18 cellular contexts compared by ENCODE assay signal in genomic region chr14:51491036-51491545, GRCh38.
DNase-seq lines count a peak whose midpoint lies in the region; ATAC-seq and TF ChIP-seq lines count a peak whose summit lies in the region.
"Had no signal": no experiment of that assay in that cellular context is flagged by ENCODE, and none has a peak within 500 bp of the region (broad histone marks: within the 10 kb centered on the region; RNA-seq: fewer than 3 reads in every experiment).

No MANE protein-coding gene starts in this region.

- H2AFZ ChIP-seq in mesenchymal stem cell (ENCODE audit: low read depth, low read length) = no peak overlapping the region
- H2AFZ ChIP-seq in GM23248 = no peak overlapping the region

- H3K4ac ChIP-seq in mesenchymal stem cell (ENCODE audit: low read depth in 1 of 2, low read length in 2 of 2) = peak overlapping the region; percentile 61 to 81

- CTCF ChIA-PET in Caco-2 (lab: Charles Lee) (no interaction called here), Calu3 (lab: Charles Lee) (interaction anchor here (0.6 kb wide), 1 partner anchor 63 kb away, joined by 4 read pairs; no protein-coding TSS in a partner anchor)

- no peak overlapping the region for H2BK15ac ChIP-seq in mesenchymal stem cell (ENCODE audit: low read depth, poor library complexity, severe bottlenecking)

- peaks cover 14% of the 10 kb centered on the region for H3K4me1 Mint-ChIP-seq in Caco-2 (ENCODE audit: low read depth, unreplicated experiment)
- H3K4me1 Mint-ChIP-seq in Calu3 (ENCODE audit: low read depth, unreplicated experiment) = peaks cover 12% of the 10 kb centered on the region

- H3K4me3 ChIP-seq in Caco-2 (ENCODE audit: low read depth, low read length) = no peak overlapping the region
- peak overlapping the region in 2 of 3 donors; percentile 24 to 44 for H3K4me3 ChIP-seq in breast epithelium
- no peak overlapping the region for H3K4me3 ChIP-seq in mesenchymal stem cell (ENCODE audit: insufficient read depth in 1 of 2, low read depth in 1 of 2, low read length in 2 of 2)
- H3K4me3 ChIP-seq in skin epidermis = peak overlapping the region in 6 of 7 experiments; percentile 17 to 39 (median 27)
- H3K4me3 ChIP-seq in GM23248 = no peak overlapping the region
- H3K4me3 ChIP-seq: BLaER1 treated with 17β-estradiol and CSF1 and Interleukin-3, amounts not matched to agents 10 nM and 100 nM; SJCRH30 had no signal

- no peaks in the 10 kb centered on the region for H3K9me2 ChIP-seq in GM23248 (ENCODE audit: insufficient read depth)

- DNase-seq in Caco-2 = no peak
- no peak for DNase-seq in breast epithelium (ENCODE audit: low spot score in 2 of 2)
- peak; percentile 72 for DNase-seq in mesenchymal stem cell
- no peak for DNase-seq in stimulated activated CD4-positive, alpha-beta T cell treated with anti-CD3 and anti-CD28 coated beads, Interleukin-4, amount 100 ng/mL, for 24 hours
- DNase-seq in GM23248 = no peak
- no peak for DNase-seq in Calu3
- DNase-seq: DMS53, H7, Kasumi-1, MV-4-11, NCI-H1417 treated with DMSO at 0.1 percent for 48 hours, NCI-H2029, NCI-H510A, SJCRH30 had no signal

- TF ChIP-seq POLR2A in breast epithelium (IDR thresholded peaks at IDR 0.05) = no peak

- H3K9me3 ChIP-seq in Caco-2 = peaks cover under 1% of the 10 kb centered on the region; the same call in 1 of the 2 replicates
- H3K9me3 ChIP-seq in breast epithelium = no peaks in the 10 kb centered on the region
- H3K9me3 ChIP-seq in mesenchymal stem cell (ENCODE audit: control insufficient read depth, low read length) = peaks cover 4% of the 10 kb centered on the region
- H3K9me3 ChIP-seq in GM23248 (ENCODE audit: low read depth) = no peaks in the 10 kb centered on the region
- H3K9me3 ChIP-seq: SJCRH30 had no signal

- no peak for ATAC-seq in HG03159 (IDR thresholded peaks at IDR 0.05; ENCODE audit: unreplicated experiment)

- H3K27ac Mint-ChIP-seq in Caco-2 (ENCODE audit: unreplicated experiment) = peak overlapping the region; percentile 35
- no peak overlapping the region for H3K27ac Mint-ChIP-seq in Calu3 (ENCODE audit: unreplicated experiment)

- H4K91ac ChIP-seq in mesenchymal stem cell (ENCODE audit: low read length) = peak overlapping the region; percentile 79

- in situ Hi-C loops in GM23248 (cut with MboI) = no loop called here

- no peaks in the 10 kb centered on the region for H3K36me3 ChIP-seq in Caco-2 (ENCODE audit: control insufficient read depth, insufficient read depth, low read length)
- no peaks in the 10 kb centered on the region for H3K36me3 ChIP-seq in breast epithelium
- no peaks in the 10 kb centered on the region for H3K36me3 ChIP-seq in mesenchymal stem cell (ENCODE audit: control insufficient read depth in 1 of 2, insufficient read depth in 2 of 2, low read depth in 1 of 2, low read length in 2 of 2)
- H3K36me3 ChIP-seq in GM23248 (ENCODE audit: low read depth) = no peaks in the 10 kb centered on the region
- H3K36me3 ChIP-seq: BLaER1 treated with 17β-estradiol and CSF1 and Interleukin-3, amounts not matched to agents 10 nM and 100 nM; SJCRH30 had no signal

- H3K14ac ChIP-seq in mesenchymal stem cell (ENCODE audit: low read length in 2 of 2) = no peak overlapping the region

- no peaks in the 10 kb centered on the region for H3K27me3 Mint-ChIP-seq in Caco-2 (ENCODE audit: insufficient read depth, unreplicated experiment)
- H3K27me3 Mint-ChIP-seq in Calu3 (ENCODE audit: unreplicated experiment) = no peaks in the 10 kb centered on the region

- H2BK120ac ChIP-seq in mesenchymal stem cell (ENCODE audit: low read depth, low read length) = peak overlapping the region; percentile 78

- H4K8ac ChIP-seq in mesenchymal stem cell (ENCODE audit: low read length) = peak overlapping the region; percentile 80

- H3K79me1 ChIP-seq in mesenchymal stem cell (replicated peaks; ENCODE audit: low read length, poor library complexity, severe bottlenecking) = no peaks in the 10 kb centered on the region

- H3K4me1 ChIP-seq in Caco-2 (peaks cover 10% of the 10 kb centered on the region; the same call in 1 of the 2 replicates), breast epithelium (no peaks in the 10 kb centered on the region), mesenchymal stem cell (ENCODE audit: control insufficient read depth, insufficient read depth, low read depth, low read length) (no peaks in the 10 kb centered on the region), GM23248 (ENCODE audit: insufficient read depth) (peaks cover 31% of the 10 kb centered on the region)
- H3K4me1 ChIP-seq: BLaER1 treated with 17β-estradiol and CSF1 and Interleukin-3, amounts not matched to agents 10 nM and 100 nM; SJCRH30 had no signal

- H3K9me3 Mint-ChIP-seq in Caco-2 (ENCODE audit: unreplicated experiment) (peaks cover 19% of the 10 kb centered on the region), Calu3 (ENCODE audit: low read depth, unreplicated experiment) (peaks cover 6% of the 10 kb centered on the region)

- intact Hi-C loops in Caco-2 (cut with micrococcal nuclease; ENCODE audit: unreplicated experiment) = no loop called here
- intact Hi-C loops in breast epithelium (cut with DNase I; ENCODE audit: low total_unique reads) = no loop called here
- intact Hi-C loops in Calu3 (cut with micrococcal nuclease; ENCODE audit: unreplicated experiment) = no loop called here

- peak overlapping the region; percentile 84 to 95 for H3K18ac ChIP-seq in mesenchymal stem cell (ENCODE audit: low read depth in 1 of 2, low read length in 2 of 2)

- BruUV-seq in Caco-2 (replicated peaks; lab: Mats Ljungman, UMichigan) = no TSS peak
- no TSS peak for BruUV-seq in Calu3 (replicated peaks; lab: Mats Ljungman, UMichigan)

- no peak overlapping the region for H2AK5ac ChIP-seq in mesenchymal stem cell (ENCODE audit: low read length, severe bottlenecking)

- H3K4me2 ChIP-seq in mesenchymal stem cell (ENCODE audit: low read length, poor library complexity, severe bottlenecking) (no peak overlapping the region), GM23248 (ENCODE audit: unreplicated experiment) (no peak overlapping the region)
- H3K4me2 ChIP-seq: BLaER1 treated with 17β-estradiol and CSF1 and Interleukin-3, amounts not matched to agents 10 nM and 100 nM had no signal

- no peak overlapping the region for H2BK5ac ChIP-seq in mesenchymal stem cell (ENCODE audit: low read depth, low read length, poor library complexity, severe bottlenecking)

- no peak overlapping the region for H3K4me3 Mint-ChIP-seq in Caco-2 (ENCODE audit: unreplicated experiment)
- H3K4me3 Mint-ChIP-seq in Calu3 (ENCODE audit: low read depth, unreplicated experiment) = no peak overlapping the region

- H3K27me3 ChIP-seq in Caco-2 (replicated peaks; ENCODE audit: control insufficient read depth, insufficient read depth, low read length) (no peaks in the 10 kb centered on the region), breast epithelium (no peaks in the 10 kb centered on the region), mesenchymal stem cell (ENCODE audit: control insufficient read depth in 1 of 2, insufficient read depth in 1 of 2, low read length in 2 of 2) (no peaks in the 10 kb centered on the region), GM23248 (replicated peaks; ENCODE audit: insufficient read depth) (no peaks in the 10 kb centered on the region)
- H3K27me3 ChIP-seq: BLaER1 treated with 17β-estradiol and CSF1 and Interleukin-3, amounts not matched to agents 10 nM and 100 nM; SJCRH30 had no signal

- no peaks in the 10 kb centered on the region for H3K36me3 Mint-ChIP-seq in Caco-2 (ENCODE audit: insufficient read depth, unreplicated experiment)
- no peaks in the 10 kb centered on the region for H3K36me3 Mint-ChIP-seq in Calu3 (ENCODE audit: insufficient read depth, unreplicated experiment)

- no peak overlapping the region for H3K23ac ChIP-seq in mesenchymal stem cell (ENCODE audit: low read length in 2 of 2)

- POLR2A ChIA-PET in Caco-2 (lab: Charles Lee) = no interaction called here

- no peaks in the 10 kb centered on the region for H4K20me1 ChIP-seq in GM23248 (ENCODE audit: insufficient read depth)
- H4K20me1 ChIP-seq: BLaER1 treated with 17β-estradiol and CSF1 and Interleukin-3, amounts not matched to agents 10 nM and 100 nM had no signal

- peak overlapping the region; percentile 97 to 99 for H2BK12ac ChIP-seq in mesenchymal stem cell (ENCODE audit: low read length in 2 of 2)

- H3K9ac ChIP-seq in mesenchymal stem cell (ENCODE audit: low read length) (peak overlapping the region; percentile 62), GM23248 (no peak overlapping the region)
- H3K9ac ChIP-seq: BLaER1 treated with 17β-estradiol and CSF1 and Interleukin-3, amounts not matched to agents 10 nM and 100 nM had no signal

- peaks cover 12% of the 10 kb centered on the region for H3F3A ChIP-seq in GM23248 (ENCODE audit: insufficient read depth)

- H3K27ac ChIP-seq in breast epithelium (peak overlapping the region; percentile 26 to 78), mesenchymal stem cell (ENCODE audit: low read length, poor library complexity, severe bottlenecking) (no peak overlapping the region), skin epidermis (peak overlapping the region in 18 of 21 experiments; percentile 45 to 92 (median 78)), GM23248 (no peak overlapping the region)
- H3K27ac ChIP-seq: 22Rv1; BLaER1 treated with 17β-estradiol and CSF1 and Interleukin-3, amounts not matched to agents 10 nM and 100 nM; SJCRH30 had no signal

- 55% methylated on average over 3 of the region's 3 CpGs for WGBS in mesenchymal stem cell
- WGBS in GM23248 (ENCODE audit: low coverage in 1 of 2, low lambda C conversion rate in 2 of 2, missing lambda C conversion rate in 2 of 2), 2 experiments = 97 to 100% methylated on average over 3 of the region's 3 CpGs

- TF ChIP-seq CTCF in Caco-2 (IDR thresholded peaks at IDR 0.05; ENCODE audit: insufficient read depth in 1 of 2, low read depth in 1 of 2, low read length in 1 of 2, severe bottlenecking in 1 of 2, unreplicated experiment in 1 of 2) (no peak), breast epithelium (IDR thresholded peaks at IDR 0.05) (no peak), Calu3 (IDR thresholded peaks at IDR 0.05; ENCODE audit: unreplicated experiment) (no peak)

- H3K79me2 ChIP-seq in GM23248 (ENCODE audit: insufficient read depth) = no peaks in the 10 kb centered on the region

Comparison
In these comparisons a context has a peak if more than half of its experiments do, and no peak if none do; other contexts are left out.
1. H3K4me3 ChIP-seq: peak in breast epithelium (2 of 3) and skin epidermis (6 of 7); none in Caco-2 (single experiment), mesenchymal stem cell (0 of 2) and GM23248 (single experiment).
2. H3K27ac ChIP-seq: peak in breast epithelium (2 of 2) and skin epidermis (18 of 21); none in mesenchymal stem cell (single experiment) and GM23248 (single experiment).